In the genomic region with DNA sequence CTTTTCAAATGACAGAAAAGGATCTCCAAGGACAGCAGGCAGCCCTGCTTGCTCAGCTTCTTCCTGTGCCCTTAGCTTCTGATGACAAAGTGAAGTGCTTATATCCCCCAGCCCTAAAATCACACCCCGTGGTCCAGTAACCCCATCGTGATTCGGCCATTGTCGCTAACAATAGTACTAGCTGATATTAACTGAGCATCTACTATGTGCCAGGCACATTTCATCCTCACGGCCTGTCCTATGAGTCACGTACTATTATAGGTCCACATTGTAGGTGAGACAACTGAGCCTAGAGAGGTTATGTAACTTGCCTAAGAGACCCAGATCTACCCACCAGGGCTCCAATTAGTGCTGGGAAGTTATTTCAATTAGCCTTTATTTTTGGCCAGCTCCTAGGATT, we compare ENCODE assay signal across 1 cellular context.
TF ChIP-seq lines count a peak whose summit lies in the region.

No MANE protein-coding gene starts in this region.

TF ChIP-seq in SK-N-SH, 30 proteins besides CTCF, POLR2A, EP300 and RAD21 (continued from another document):
- TF ChIP-seq, protein P1, sequence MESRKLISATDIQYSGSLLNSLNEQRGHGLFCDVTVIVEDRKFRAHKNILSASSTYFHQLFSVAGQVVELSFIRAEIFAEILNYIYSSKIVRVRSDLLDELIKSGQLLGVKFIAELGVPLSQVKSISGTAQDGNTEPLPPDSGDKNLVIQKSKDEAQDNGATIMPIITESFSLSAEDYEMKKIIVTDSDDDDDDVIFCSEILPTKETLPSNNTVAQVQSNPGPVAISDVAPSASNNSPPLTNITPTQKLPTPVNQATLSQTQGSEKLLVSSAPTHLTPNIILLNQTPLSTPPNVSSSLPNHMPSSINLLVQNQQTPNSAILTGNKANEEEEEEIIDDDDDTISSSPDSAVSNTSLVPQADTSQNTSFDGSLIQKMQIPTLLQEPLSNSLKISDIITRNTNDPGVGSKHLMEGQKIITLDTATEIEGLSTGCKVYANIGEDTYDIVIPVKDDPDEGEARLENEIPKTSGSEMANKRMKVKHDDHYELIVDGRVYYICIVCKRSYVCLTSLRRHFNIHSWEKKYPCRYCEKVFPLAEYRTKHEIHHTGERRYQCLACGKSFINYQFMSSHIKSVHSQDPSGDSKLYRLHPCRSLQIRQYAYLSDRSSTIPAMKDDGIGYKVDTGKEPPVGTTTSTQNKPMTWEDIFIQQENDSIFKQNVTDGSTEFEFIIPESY (IDR thresholded peaks at IDR 0.05; ENCODE audit: borderline replicate concordance, low read depth) = no peak
- TF ChIP-seq CHD2 (IDR thresholded peaks at IDR 0.05; ENCODE audit: low read length, partially characterized antibody) (no peak), NRF1 (IDR thresholded peaks at IDR 0.05; ENCODE audit: low read depth, low read length) (no peak), ELF1 (IDR thresholded peaks at IDR 0.05) (no peak), RXRA (IDR thresholded peaks at IDR 0.05; ENCODE audit: borderline replicate concordance, low read depth) (no peak), TCF12 (IDR thresholded peaks at IDR 0.05) (no peak), SIN3A (IDR thresholded peaks at IDR 0.05; ENCODE audit: borderline replicate concordance, low read depth, low read length) (no peak)
- TF ChIP-seq, protein P2, sequence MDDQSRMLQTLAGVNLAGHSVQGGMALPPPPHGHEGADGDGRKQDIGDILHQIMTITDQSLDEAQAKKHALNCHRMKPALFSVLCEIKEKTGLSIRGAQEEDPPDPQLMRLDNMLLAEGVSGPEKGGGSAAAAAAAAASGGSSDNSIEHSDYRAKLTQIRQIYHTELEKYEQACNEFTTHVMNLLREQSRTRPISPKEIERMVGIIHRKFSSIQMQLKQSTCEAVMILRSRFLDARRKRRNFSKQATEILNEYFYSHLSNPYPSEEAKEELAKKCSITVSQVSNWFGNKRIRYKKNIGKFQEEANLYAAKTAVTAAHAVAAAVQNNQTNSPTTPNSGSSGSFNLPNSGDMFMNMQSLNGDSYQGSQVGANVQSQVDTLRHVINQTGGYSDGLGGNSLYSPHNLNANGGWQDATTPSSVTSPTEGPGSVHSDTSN (IDR thresholded peaks at IDR 0.05) = no peak
